Comparison of ENCODE assay signal across 8 cellular contexts in the genomic region with DNA sequence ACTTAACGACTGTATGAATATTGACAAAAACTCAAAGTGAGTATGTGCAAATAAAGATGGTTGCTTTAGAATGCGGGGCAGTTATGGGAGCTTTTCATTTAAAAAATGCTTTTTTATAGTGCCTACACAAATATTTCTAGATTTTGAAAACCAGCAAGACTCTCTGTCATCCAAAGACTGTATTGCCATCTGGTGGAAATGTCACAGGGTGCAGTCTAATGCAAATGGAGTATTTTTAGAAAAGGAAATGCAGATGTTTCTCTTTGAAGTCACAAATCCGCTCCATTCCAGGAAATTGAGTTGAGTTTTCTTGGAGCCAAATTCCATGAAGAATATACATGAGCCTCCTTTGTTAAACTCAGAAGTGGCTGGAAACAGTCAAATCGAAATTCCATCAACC. TPM values are rescaled to one million over a fixed set of nuclear protein-coding genes. Genes with fewer than 3 reads are reported as not detected.
DNase-seq lines count a peak whose midpoint lies in the region; TF ChIP-seq lines count a peak whose summit lies in the region.

No MANE protein-coding gene starts in this region.

- no peak overlapping the region for H3K9ac ChIP-seq in colonic mucosa (ENCODE audit: low read depth in 2 of 2, low read length in 2 of 2)
- H3K9ac ChIP-seq in mesenchymal stem cell (ENCODE audit: low read length): peak overlapping the region; percentile 41

- no peak overlapping the region for H2AK5ac ChIP-seq in mesenchymal stem cell (ENCODE audit: low read length, severe bottlenecking)

- no peak for TF ChIP-seq EP300 in esophagus muscularis mucosa (IDR thresholded peaks at IDR 0.05)

- H3K9me3 ChIP-seq in colonic mucosa (no peaks in the 10 kb centered on the region), mesenchymal stem cell (ENCODE audit: control insufficient read depth, low read length) (no peaks in the 10 kb centered on the region), esophagus muscularis mucosa (no peaks in the 10 kb centered on the region)

- H2BK15ac ChIP-seq in mesenchymal stem cell (ENCODE audit: low read depth, poor library complexity, severe bottlenecking): no peak overlapping the region

- H4K8ac ChIP-seq in mesenchymal stem cell (ENCODE audit: low read length): no peak overlapping the region

- no peak overlapping the region for H3K4me3 ChIP-seq in colonic mucosa
- H3K4me3 ChIP-seq in mesenchymal stem cell (ENCODE audit: insufficient read depth in 1 of 2, low read depth in 1 of 2, low read length in 2 of 2): no peak overlapping the region
- no peak overlapping the region for H3K4me3 ChIP-seq in esophagus muscularis mucosa

- intact Hi-C loops in colonic mucosa (cut with DNase I): no loop called here
- intact Hi-C loops in esophagus muscularis mucosa (cut with DNase I): no loop called here

- TF ChIP-seq CTCF in AG09319 (IDR thresholded peaks at IDR 0.05; ENCODE audit: low read depth, low read length) (peak; percentile 56), GM12873 (IDR thresholded peaks at IDR 0.05; ENCODE audit: insufficient read depth, low read depth, low read length, missing control alignments) (peak; percentile 60), colonic mucosa (IDR thresholded peaks at IDR 0.05) (peak; percentile 57), esophagus muscularis mucosa (IDR thresholded peaks at IDR 0.05) (peak in 1 of 3 experiments; percentile 65)

- H3K27ac ChIP-seq in colonic mucosa (no peak overlapping the region), mesenchymal stem cell (ENCODE audit: low read length, poor library complexity, severe bottlenecking) (no peak overlapping the region), esophagus muscularis mucosa (replicated peaks in 1 of 4) (no peak overlapping the region)

- no peak overlapping the region for H3K14ac ChIP-seq in mesenchymal stem cell (ENCODE audit: low read length in 2 of 2)

- H2BK12ac ChIP-seq in mesenchymal stem cell (ENCODE audit: low read length in 2 of 2): no peak overlapping the region

- DNase-seq in AG09319 (ENCODE audit: extremely low read depth, low read depth) (no peak), OCI-M1 (lab: John Stamatoyannopoulos, UW) (peak; percentile 66), colonic mucosa (peak; percentile 48), mesenchymal stem cell (peak; percentile 52), SKM-1 (lab: John Stamatoyannopoulos, UW; ENCODE audit: unreplicated experiment) (no peak), esophagus muscularis mucosa (ENCODE audit: extremely low spot score) (no peak), D341Med (ENCODE audit: low spot score) (no peak)

- H3K36me3 ChIP-seq in colonic mucosa: no peaks in the 10 kb centered on the region
- H3K36me3 ChIP-seq in mesenchymal stem cell (ENCODE audit: control insufficient read depth in 1 of 2, insufficient read depth in 2 of 2, low read depth in 1 of 2, low read length in 2 of 2): no peaks in the 10 kb centered on the region
- H3K36me3 ChIP-seq in esophagus muscularis mucosa: no peaks in the 10 kb centered on the region

- H3K27me3 ChIP-seq in colonic mucosa (peaks cover 24% of the 10 kb centered on the region), mesenchymal stem cell (ENCODE audit: control insufficient read depth in 1 of 2, insufficient read depth in 1 of 2, low read length in 2 of 2) (peaks cover 0 to 29% of the 10 kb centered on the region in 2 experiments), esophagus muscularis mucosa (peaks cover 0 to 33% (median 19%) of the 10 kb centered on the region in 4 donors)

- no peak for TF ChIP-seq POLR2A in esophagus muscularis mucosa (IDR thresholded peaks at IDR 0.05; ENCODE audit: low read depth)

- no peak overlapping the region for H3K4ac ChIP-seq in mesenchymal stem cell (ENCODE audit: low read depth in 1 of 2, low read length in 2 of 2)

- no peak overlapping the region for H3K23ac ChIP-seq in mesenchymal stem cell (ENCODE audit: low read length in 2 of 2)

- 29% methylated on average over 1 of the region's 4 CpGs for WGBS in mesenchymal stem cell
- WGBS in esophagus muscularis mucosa: 46% methylated on average over 4 of the region's 4 CpGs

- H2BK120ac ChIP-seq in mesenchymal stem cell (ENCODE audit: low read depth, low read length): no peak overlapping the region

- H3K18ac ChIP-seq in mesenchymal stem cell (ENCODE audit: low read depth in 1 of 2, low read length in 2 of 2): no peak overlapping the region

- no peak overlapping the region for H4K91ac ChIP-seq in mesenchymal stem cell (ENCODE audit: low read length)

- H3K4me1 ChIP-seq in colonic mucosa: peaks cover 7% of the 10 kb centered on the region
- H3K4me1 ChIP-seq in mesenchymal stem cell (ENCODE audit: control insufficient read depth, insufficient read depth, low read depth, low read length): peaks cover 9% of the 10 kb centered on the region
- H3K4me1 ChIP-seq in esophagus muscularis mucosa: peaks cover 10 to 20% (median 16%) of the 10 kb centered on the region in 4 donors

- H3K4me2 ChIP-seq in mesenchymal stem cell (ENCODE audit: low read length, poor library complexity, severe bottlenecking): no peak overlapping the region

- no peak overlapping the region for H2AFZ ChIP-seq in mesenchymal stem cell (ENCODE audit: low read depth, low read length)

- H3K79me1 ChIP-seq in mesenchymal stem cell (replicated peaks; ENCODE audit: low read length, poor library complexity, severe bottlenecking): no peaks in the 10 kb centered on the region

- H2BK5ac ChIP-seq in mesenchymal stem cell (ENCODE audit: low read depth, low read length, poor library complexity, severe bottlenecking): no peak overlapping the region

RNA-seq across cellular contexts. Expression of a gene that starts 2.3 kb away (rescaled TPM):
- under 1 TPM in 1 of 2 donors, not detected in 1; 0.27 TPM for total RNA-seq in colonic mucosa
- 0.06 TPM for polyA plus RNA-seq in mesenchymal stem cell (2013, experiment 1 of 2)
- polyA plus RNA-seq in mesenchymal stem cell (2013, experiment 2 of 2): 0.08 TPM
- under 1 TPM in 2 of 4 donors, not detected in 2; 0.32 to 0.86 TPM for total RNA-seq in esophagus muscularis mucosa

RNA-seq across cellular contexts. Expression of a gene that starts 10.4 kb away (rescaled TPM):
- 10 to 100 TPM; 25.9 to 33.0 TPM for total RNA-seq in colonic mucosa
- 14.5 TPM for polyA plus RNA-seq in mesenchymal stem cell (2013, experiment 1 of 2)
- polyA plus RNA-seq in mesenchymal stem cell (2013, experiment 2 of 2): 15.8 TPM
- total RNA-seq in esophagus muscularis mucosa: 10 to 100 TPM; 12.1 to 20.3 (median 16.0) TPM

Comparison
In these comparisons a context has a peak if more than half of its experiments do, and no peak if none do; other contexts are left out.
1. DNase-seq: peak in OCI-M1 (single experiment), colonic mucosa (single experiment) and mesenchymal stem cell (single experiment); none in AG09319 (single experiment), SKM-1 (single experiment), esophagus muscularis mucosa (single experiment) and D341Med (single experiment).